ENCODE assay signal across 1 cellular context in the genomic region with DNA sequence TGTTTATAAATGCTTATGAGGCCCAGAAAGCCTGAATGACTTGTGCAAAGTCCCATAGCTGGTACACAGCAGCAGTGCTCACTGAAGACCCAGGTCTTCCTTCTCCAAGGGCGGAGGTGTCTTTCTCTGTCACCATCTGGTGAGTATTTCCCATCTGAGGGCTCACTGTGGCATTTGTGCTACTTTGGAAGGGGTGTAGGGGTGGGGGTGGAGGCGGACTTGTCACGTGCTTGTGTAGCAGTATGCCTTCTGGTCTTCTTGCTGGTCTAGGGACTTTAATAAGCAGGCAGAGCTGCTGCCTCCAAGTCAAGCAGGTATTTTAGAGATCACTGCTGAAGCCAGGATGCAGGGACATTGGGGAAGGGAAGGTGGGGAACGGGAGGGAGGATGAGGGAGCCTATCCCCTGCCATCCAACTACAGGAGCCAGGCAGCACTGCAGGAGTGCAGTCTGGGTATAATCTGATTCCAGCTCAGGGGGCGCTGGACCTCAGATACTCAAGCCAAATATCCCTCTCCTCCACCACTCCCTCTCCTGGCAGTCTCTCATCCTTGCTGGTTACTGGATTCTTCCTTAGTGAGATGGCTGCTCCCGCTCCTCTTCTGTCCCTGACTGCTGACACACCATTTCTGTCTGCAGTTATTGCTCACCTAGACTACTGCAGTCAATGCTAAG.
TF ChIP-seq lines count a peak whose summit lies in the region.

No MANE protein-coding gene starts in this region.

TF ChIP-seq in HepG2, 621 proteins besides CTCF, POLR2A, EP300 and RAD21:
- TF ChIP-seq, protein P1, sequence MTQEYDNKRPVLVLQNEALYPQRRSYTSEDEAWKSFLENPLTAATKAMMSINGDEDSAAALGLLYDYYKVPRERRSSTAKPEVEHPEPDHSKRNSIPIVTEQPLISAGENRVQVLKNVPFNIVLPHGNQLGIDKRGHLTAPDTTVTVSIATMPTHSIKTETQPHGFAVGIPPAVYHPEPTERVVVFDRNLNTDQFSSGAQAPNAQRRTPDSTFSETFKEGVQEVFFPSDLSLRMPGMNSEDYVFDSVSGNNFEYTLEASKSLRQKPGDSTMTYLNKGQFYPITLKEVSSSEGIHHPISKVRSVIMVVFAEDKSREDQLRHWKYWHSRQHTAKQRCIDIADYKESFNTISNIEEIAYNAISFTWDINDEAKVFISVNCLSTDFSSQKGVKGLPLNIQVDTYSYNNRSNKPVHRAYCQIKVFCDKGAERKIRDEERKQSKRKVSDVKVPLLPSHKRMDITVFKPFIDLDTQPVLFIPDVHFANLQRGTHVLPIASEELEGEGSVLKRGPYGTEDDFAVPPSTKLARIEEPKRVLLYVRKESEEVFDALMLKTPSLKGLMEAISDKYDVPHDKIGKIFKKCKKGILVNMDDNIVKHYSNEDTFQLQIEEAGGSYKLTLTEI (CRISPR knock-in tag; conservative IDR thresholded peaks at IDR 0.05): no peak
- TF ChIP-seq SMC3 (IDR thresholded peaks at IDR 0.05; ENCODE audit: low read length): peak; percentile 58; the same call in 1 of the 2 replicates
- TF ChIP-seq TCF7 (IDR thresholded peaks at IDR 0.05; ENCODE audit: low read depth): no peak
- TF ChIP-seq ZNF143 (CRISPR knock-in tag; IDR thresholded peaks at IDR 0.05): peak; percentile 65
- TF ChIP-seq MAFK (conservative IDR thresholded peaks at IDR 0.05 in 1 of 2, IDR thresholded peaks at IDR 0.05 in 1 of 2; ENCODE audit: low read length in 2 of 2): 0 out of 4 replicates have a peak, but pooled peaks have one; percentile 31 to 39
- TF ChIP-seq, protein P2, sequence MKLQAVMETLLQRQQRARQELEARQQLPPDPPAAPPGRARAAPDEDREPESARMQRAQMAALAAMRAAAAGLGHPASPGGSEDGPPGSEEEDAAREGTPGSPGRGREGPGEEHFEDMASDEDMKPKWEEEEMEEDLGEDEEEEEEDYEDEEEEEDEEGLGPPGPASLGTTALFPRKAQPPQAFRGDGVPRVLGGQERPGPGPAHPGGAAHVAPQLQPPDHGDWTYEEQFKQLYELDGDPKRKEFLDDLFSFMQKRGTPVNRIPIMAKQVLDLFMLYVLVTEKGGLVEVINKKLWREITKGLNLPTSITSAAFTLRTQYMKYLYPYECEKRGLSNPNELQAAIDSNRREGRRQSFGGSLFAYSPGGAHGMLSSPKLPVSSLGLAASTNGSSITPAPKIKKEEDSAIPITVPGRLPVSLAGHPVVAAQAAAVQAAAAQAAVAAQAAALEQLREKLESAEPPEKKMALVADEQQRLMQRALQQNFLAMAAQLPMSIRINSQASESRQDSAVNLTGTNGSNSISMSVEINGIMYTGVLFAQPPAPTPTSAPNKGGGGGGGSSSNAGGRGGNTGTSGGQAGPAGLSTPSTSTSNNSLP (IDR thresholded peaks at IDR 0.05; ENCODE audit: low read depth, low read length): peak; percentile 63
- TF ChIP-seq, protein P3, sequence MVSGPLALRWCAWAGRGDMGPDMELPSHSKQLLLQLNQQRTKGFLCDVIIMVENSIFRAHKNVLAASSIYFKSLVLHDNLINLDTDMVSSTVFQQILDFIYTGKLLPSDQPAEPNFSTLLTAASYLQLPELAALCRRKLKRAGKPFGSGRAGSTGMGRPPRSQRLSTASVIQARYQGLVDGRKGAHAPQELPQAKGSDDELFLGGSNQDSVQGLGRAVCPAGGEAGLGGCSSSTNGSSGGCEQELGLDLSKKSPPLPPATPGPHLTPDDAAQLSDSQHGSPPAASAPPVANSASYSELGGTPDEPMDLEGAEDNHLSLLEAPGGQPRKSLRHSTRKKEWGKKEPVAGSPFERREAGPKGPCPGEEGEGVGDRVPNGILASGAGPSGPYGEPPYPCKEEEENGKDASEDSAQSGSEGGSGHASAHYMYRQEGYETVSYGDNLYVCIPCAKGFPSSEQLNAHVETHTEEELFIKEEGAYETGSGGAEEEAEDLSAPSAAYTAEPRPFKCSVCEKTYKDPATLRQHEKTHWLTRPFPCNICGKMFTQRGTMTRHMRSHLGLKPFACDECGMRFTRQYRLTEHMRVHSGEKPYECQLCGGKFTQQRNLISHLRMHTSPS (CRISPR knock-in tag; IDR thresholded peaks at IDR 0.05; ENCODE audit: low read depth): no peak
- TF ChIP-seq STAG1 (CRISPR knock-in tag; IDR thresholded peaks at IDR 0.05): peak; percentile 41; the same call in 1 of the 2 replicates
- peak; percentile 66 for TF ChIP-seq XRCC5 (optimal IDR thresholded peaks at IDR 0.05; ENCODE audit: low read length)
- TF ChIP-seq SATB2 (CRISPR knock-in tag; IDR thresholded peaks at IDR 0.05): no peak
- TF ChIP-seq, protein P4, sequence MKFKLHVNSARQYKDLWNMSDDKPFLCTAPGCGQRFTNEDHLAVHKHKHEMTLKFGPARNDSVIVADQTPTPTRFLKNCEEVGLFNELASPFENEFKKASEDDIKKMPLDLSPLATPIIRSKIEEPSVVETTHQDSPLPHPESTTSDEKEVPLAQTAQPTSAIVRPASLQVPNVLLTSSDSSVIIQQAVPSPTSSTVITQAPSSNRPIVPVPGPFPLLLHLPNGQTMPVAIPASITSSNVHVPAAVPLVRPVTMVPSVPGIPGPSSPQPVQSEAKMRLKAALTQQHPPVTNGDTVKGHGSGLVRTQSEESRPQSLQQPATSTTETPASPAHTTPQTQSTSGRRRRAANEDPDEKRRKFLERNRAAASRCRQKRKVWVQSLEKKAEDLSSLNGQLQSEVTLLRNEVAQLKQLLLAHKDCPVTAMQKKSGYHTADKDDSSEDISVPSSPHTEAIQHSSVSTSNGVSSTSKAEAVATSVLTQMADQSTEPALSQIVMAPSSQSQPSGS (CRISPR knock-in tag; IDR thresholded peaks at IDR 0.05): no peak
TF ChIP-seq in HepG2: peak in this region for 6.
